In genomic region chr10:84588971-84589370, GRCh38 we compare ENCODE assay signal across 20 cellular contexts.
DNase-seq lines count a peak whose midpoint lies in the region; ATAC-seq, FAIRE-seq and TF ChIP-seq lines count a peak whose summit lies in the region.
"Had no signal": no experiment of that assay in that cellular context is flagged by ENCODE, and none has a peak within 500 bp of the region (broad histone marks: within the 10 kb centered on the region; RNA-seq: fewer than 3 reads in every experiment).

No MANE protein-coding gene starts in this region.

- H3K36me3 ChIP-seq in SK-N-SH (replicated peaks in 1 of 2; ENCODE audit: control insufficient read depth in 1 of 2, insufficient read depth in 2 of 2, low read length in 1 of 2) = no peaks in the 10 kb centered on the region
- no peaks in the 10 kb centered on the region for H3K36me3 ChIP-seq in BLaER1
- H3K36me3 ChIP-seq in K562 (ENCODE audit: control insufficient read depth, insufficient read depth, low read length) = no peaks in the 10 kb centered on the region

- FAIRE-seq in K562 (lab: Jason Lieb, UNC) = no peak
- FAIRE-seq: D721Med, G401.6, GM12891, HepG2 had no signal

- H3K9me3 Mint-ChIP-seq in osteocyte (ENCODE audit: unreplicated experiment) = no peaks in the 10 kb centered on the region
- H3K9me3 Mint-ChIP-seq: CD8-positive, alpha-beta memory T cell; GM23338; IgD-negative memory B cell had no signal

- H3K27me3 ChIP-seq in SK-N-SH (ENCODE audit: insufficient read depth) = no peaks in the 10 kb centered on the region
- no peaks in the 10 kb centered on the region for H3K27me3 ChIP-seq in BLaER1
- H3K27me3 ChIP-seq in K562 (ENCODE audit: control insufficient read depth in 2 of 2, insufficient read depth in 2 of 2, low read length in 2 of 2) = peaks cover 2 to 13% of the 10 kb centered on the region in 2 experiments; a peak in 3 of 5 replicates

- TF ChIP-seq EP300 in SK-N-SH (IDR thresholded peaks at IDR 0.05; ENCODE audit: borderline replicate concordance in 1 of 2, low read depth in 1 of 2, low read length in 1 of 2) = no peak
- no peak for TF ChIP-seq EP300 in K562 (IDR thresholded peaks at IDR 0.05; ENCODE audit: low read length)

- H3K27ac ChIP-seq in SK-N-SH (ENCODE audit: low read depth in 2 of 2, low read length in 1 of 2) (no peak overlapping the region), BLaER1 (no peak overlapping the region), K562 (ENCODE audit: extremely low read depth, low read depth, low read length) (no peak overlapping the region), RWPE1 (no peak overlapping the region)

- TF ChIP-seq CTCF in SK-N-SH (IDR thresholded peaks at IDR 0.05) (no peak), K562 (IDR thresholded peaks at IDR 0.05 in 2 of 3, conservative IDR thresholded peaks at IDR 0.05 in 1 of 3; ENCODE audit: insufficient read depth in 2 of 3, low read depth in 1 of 3, low read length in 3 of 3) (no peak), osteocyte (IDR thresholded peaks at IDR 0.05) (no peak), RWPE1 (conservative IDR thresholded peaks at IDR 0.05; ENCODE audit: low read depth) (no peak)

- POLR2A ChIA-PET in SK-N-SH (lab: Yijun Ruan, JAX) = no interaction called here
- POLR2A ChIA-PET in K562 (lab: Yijun Ruan, JAX) = no interaction called here
- POLR2A ChIA-PET in RWPE1 (lab: Yijun Ruan, JAX; ENCODE audit: low non-redundant PET) = no interaction called here

- TF ChIP-seq POLR2A in K562 (conservative IDR thresholded peaks at IDR 0.05) = no peak

- H3K27ac Mint-ChIP-seq in osteocyte (ENCODE audit: unreplicated experiment) = no peak overlapping the region
- H3K27ac Mint-ChIP-seq: CD4-positive, CD25-positive, alpha-beta regulatory T cell; CD8-positive, alpha-beta memory T cell; GM23338; IgD-negative memory B cell had no signal

- BruUV-seq in K562 (replicated peaks; lab: Mats Ljungman, UMichigan) = no TSS peak

- H3F3A ChIP-seq in SK-N-SH (replicated peaks; ENCODE audit: insufficient read depth) = no peaks in the 10 kb centered on the region

- no peaks in the 10 kb centered on the region for H3K9me1 ChIP-seq in K562 (ENCODE audit: control insufficient read depth, insufficient read depth, low read length)

- no peak for ATAC-seq in SK-N-SH treated with all-trans-retinoic acid at 6 μM for 48 hours
- ATAC-seq in K562 = no peak
- ATAC-seq: HepG2 had no signal

- no peaks in the 10 kb centered on the region for H3K9me2 ChIP-seq in SK-N-SH

- H3K9me3 ChIP-seq in SK-N-SH (no peaks in the 10 kb centered on the region), BLaER1 (no peaks in the 10 kb centered on the region), K562 (replicated peaks; ENCODE audit: control insufficient read depth, insufficient read depth, low read depth, low read length) (no peaks in the 10 kb centered on the region)
- H3K9me3 ChIP-seq: Caco-2 had no signal

- in situ Hi-C loops in K562 (cut with MboI) = no loop called here

- H3K4me2 ChIP-seq in SK-N-SH = no peak overlapping the region
- 0 out of 2 replicates have a peak overlapping the region, but pooled peaks have one; percentile 63 for H3K4me2 ChIP-seq in BLaER1
- no peak overlapping the region for H3K4me2 ChIP-seq in K562 (ENCODE audit: insufficient read depth, low read length)

- no peaks in the 10 kb centered on the region for H3K79me2 ChIP-seq in SK-N-SH (ENCODE audit: insufficient read depth)
- H3K79me2 ChIP-seq in K562 (ENCODE audit: control insufficient read depth, insufficient read depth, low read length) = no peaks in the 10 kb centered on the region

- 7% methylated on average over 2 of the region's 2 CpGs for WGBS in SK-N-SH (ENCODE audit: low lambda C conversion rate)
- 0% methylated on average over 2 of the region's 2 CpGs for WGBS in K562 (ENCODE audit: insufficient coverage, low coverage, missing lambda C conversion rate)

- no peak overlapping the region for H3K4me3 Mint-ChIP-seq in osteocyte (ENCODE audit: unreplicated experiment)
- H3K4me3 Mint-ChIP-seq: CD4-positive, CD25-positive, alpha-beta regulatory T cell; CD8-positive, alpha-beta memory T cell; GM23338; IgD-negative memory B cell had no signal

- DNase-seq in SK-N-SH (peak; percentile 27), K562 (ENCODE audit: extremely low read depth in 1 of 4, low spot score in 3 of 4) (no peak), osteocyte (ENCODE audit: extremely low spot score, unreplicated experiment) (peak; percentile 68), RWPE1 (ENCODE audit: low spot score) (no peak), SHP77 treated with DMSO at 0.1 percent for 48 hours (lab: John Stamatoyannopoulos, UW) (no peak), T-helper 1 cell (no peak)
- DNase-seq: 8988T; C1 segment of cervical spinal cord; Caco-2; CD4-positive, CD25-positive, alpha-beta regulatory T cell; CD8-positive, alpha-beta memory T cell; H7 had no signal

- H3K27me3 Mint-ChIP-seq in osteocyte (ENCODE audit: unreplicated experiment) = no peaks in the 10 kb centered on the region
- H3K27me3 Mint-ChIP-seq: CD4-positive, CD25-positive, alpha-beta regulatory T cell had no signal

- H4K20me1 ChIP-seq in SK-N-SH (ENCODE audit: insufficient read depth) = no peaks in the 10 kb centered on the region
- no peaks in the 10 kb centered on the region for H4K20me1 ChIP-seq in BLaER1
- no peaks in the 10 kb centered on the region for H4K20me1 ChIP-seq in K562 (replicated peaks; ENCODE audit: control insufficient read depth, insufficient read depth, low read length)

- no peak overlapping the region for H2AFZ ChIP-seq in SK-N-SH (ENCODE audit: low read depth)
- no peak overlapping the region for H2AFZ ChIP-seq in K562 (ENCODE audit: low read depth, low read length)
- H2AFZ ChIP-seq: GM23338 had no signal

- CTCF ChIA-PET in SK-N-SH (lab: Yijun Ruan, JAX) = interaction anchor here (2.7 kb wide), 1 partner anchor 24 kb away, joined by 8 read pairs; no protein-coding TSS in a partner anchor
- CTCF ChIA-PET in K562 (lab: Yijun Ruan, JAX; ENCODE audit: low intra/inter-chr PET ratio) = no interaction called here
- CTCF ChIA-PET in RWPE1 (lab: Yijun Ruan, JAX) = interaction anchor here (0.6 to 1.2 kb wide), 2 partner anchors 48 to 248 kb away, joined by 3 read pairs; no protein-coding TSS in a partner anchor

- no peaks in the 10 kb centered on the region for H3K4me1 Mint-ChIP-seq in osteocyte (ENCODE audit: unreplicated experiment)
- H3K4me1 Mint-ChIP-seq: CD4-positive, CD25-positive, alpha-beta regulatory T cell; CD8-positive, alpha-beta memory T cell; IgD-negative memory B cell had no signal

- no peaks in the 10 kb centered on the region for H3K36me3 Mint-ChIP-seq in osteocyte (ENCODE audit: unreplicated experiment)
- H3K36me3 Mint-ChIP-seq: CD4-positive, CD25-positive, alpha-beta regulatory T cell; CD8-positive, alpha-beta memory T cell; IgD-negative memory B cell had no signal

- TF ChIP-seq RAD21 in SK-N-SH (IDR thresholded peaks at IDR 0.05; ENCODE audit: low read length) (no peak), K562 (CRISPR knock-in tag; conservative IDR thresholded peaks at IDR 0.05 in 1 of 2, IDR thresholded peaks at IDR 0.05 in 1 of 2) (no peak)

- H3K4me3 ChIP-seq in SK-N-SH (ENCODE audit: low read depth in 2 of 2, low read length in 1 of 2) = no peak overlapping the region
- no peak overlapping the region for H3K4me3 ChIP-seq in BLaER1
- no peak overlapping the region for H3K4me3 ChIP-seq in K562
- H3K4me3 ChIP-seq: GM23338 had no signal

- intact Hi-C loops in K562 (cut with micrococcal nuclease) = no loop called here

- H3K4me1 ChIP-seq in SK-N-SH (ENCODE audit: control insufficient read depth in 1 of 2, insufficient read depth in 2 of 2, low read depth in 1 of 2, low read length in 1 of 2) = peaks cover 0 to 6% of the 10 kb centered on the region in 2 experiments; a peak in 1 of 4 replicates
- H3K4me1 ChIP-seq in BLaER1 = peaks cover 22% of the 10 kb centered on the region
- no peaks in the 10 kb centered on the region for H3K4me1 ChIP-seq in K562 (replicated peaks in 1 of 2; ENCODE audit: control insufficient read depth in 2 of 2, insufficient read depth in 2 of 2, low read length in 2 of 2)
- H3K4me1 ChIP-seq: Caco-2 had no signal

- H3K9ac ChIP-seq in SK-N-SH (no peak overlapping the region), BLaER1 (no peak overlapping the region), K562 (ENCODE audit: insufficient read depth in 1 of 2, low read depth in 2 of 2, low read length in 2 of 2) (no peak overlapping the region)

TF ChIP-seq in SK-N-SH, 30 proteins besides CTCF, POLR2A, EP300 and RAD21 (continues in another document):
- TF ChIP-seq GATA2 (CRISPR knock-in tag; IDR thresholded peaks at IDR 0.05) (no peak), EZH2phosphoT487 (IDR thresholded peaks at IDR 0.05; ENCODE audit: borderline replicate concordance, low read depth) (no peak), NRF1 (IDR thresholded peaks at IDR 0.05; ENCODE audit: low read depth, low read length) (no peak), FOXJ3 (CRISPR knock-in tag; IDR thresholded peaks at IDR 0.05) (no peak), TAF1 (IDR thresholded peaks at IDR 0.05; ENCODE audit: borderline replicate concordance, low read depth, low read length) (no peak), SIN3A (IDR thresholded peaks at IDR 0.05; ENCODE audit: borderline replicate concordance, low read depth, low read length) (no peak)

TF ChIP-seq in SK-N-SH treated with all-trans-retinoic acid at 6 μM for 48 hours, 23 proteins besides CTCF, POLR2A, EP300 and RAD21 (continues in another document):
- TF ChIP-seq CSDC2 (CRISPR knock-in tag; IDR thresholded peaks at IDR 0.05) = no peak

TF ChIP-seq in K562, 482 proteins besides CTCF, POLR2A, EP300 and RAD21:
- TF ChIP-seq NFIC (IDR thresholded peaks at IDR 0.05) = peak; percentile 59
- TF ChIP-seq TCF7 (IDR thresholded peaks at IDR 0.05; ENCODE audit: borderline replicate concordance) = no peak

Comparison
In these comparisons a context has a peak if more than half of its experiments do, and no peak if none do; other contexts are left out.
1. DNase-seq: peak in SK-N-SH (single experiment) and osteocyte (single experiment); none in K562 (0 of 4), RWPE1 (single experiment), SHP77 treated with DMSO at 0.1 percent for 48 hours (single experiment) and T-helper 1 cell (0 of 5).
2. Of the 27 proteins assayed by ChIP-seq in both K562 and SK-N-SH: peak only in K562: NFIC; only in SK-N-SH: none; in both: none; in neither: 26.